ENCODE assay signal across 19 cellular contexts in the genomic region with DNA sequence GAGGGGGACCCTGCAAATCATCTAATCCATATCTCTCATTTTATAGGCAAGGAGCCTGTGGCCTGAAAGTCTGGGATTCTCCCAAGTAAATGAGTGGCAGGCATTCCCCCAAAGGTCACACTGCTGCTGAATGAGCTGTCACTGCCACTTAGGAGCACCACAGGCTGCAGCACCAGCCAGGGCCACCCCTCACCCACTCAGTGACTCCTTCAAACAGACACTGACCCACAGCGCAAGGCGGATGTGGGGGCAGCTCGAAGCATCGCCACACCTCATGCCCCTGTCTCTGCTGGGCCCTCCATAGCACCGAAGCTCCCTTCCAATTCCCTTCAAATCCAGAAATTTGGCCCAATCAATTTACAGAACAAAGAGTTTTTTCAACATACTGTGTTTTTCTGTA.
"Had no signal": no experiment of that assay in that cellular context is flagged by ENCODE, and none has a peak within 500 bp of the region (broad histone marks: within the 10 kb centered on the region; RNA-seq: fewer than 3 reads in every experiment).

No MANE protein-coding gene starts in this region.

- ATAC-seq: activated CD8-positive, alpha-beta T cell treated with anti-CD3 and anti-CD28 coated beads for 36 hours; activated T-helper 17 cell treated with anti-CD3 and anti-CD28 coated beads, Interleukin-2, amount 50 U/mL, for 72 hours; naive thymus-derived CD4-positive, alpha-beta T cell had no signal

- H3K27ac ChIP-seq: prostate gland had no signal

- DNase-seq: activated CD4-positive, alpha-beta T cell treated with anti-CD3 and anti-CD28 coated beads for 48 hours; activated CD4-positive, CD25-positive, alpha-beta regulatory T cell; activated CD8-positive, alpha-beta T cell treated with anti-CD3 and anti-CD28 coated beads for 36 hours; activated naive CD4-positive, alpha-beta T cell; activated naive CD8-positive, alpha-beta T cell treated with anti-CD3 and anti-CD28 coated beads, Interleukin-2, amount 10 ng/mL, durations not matched to agents 7 days and 5 days; activated T-cell treated with anti-CD3 and anti-CD28 coated beads, Interleukin-2, amount 50 U/mL, for 1 hour; brain microvascular endothelial cell; erythroblast; mesendoderm; naive thymus-derived CD4-positive, alpha-beta T cell; sigmoid colon; stimulated activated naive CD4-positive, alpha-beta T cell; T-helper 1 cell; T1000; tibial artery had no signal

- H3K4me3 Mint-ChIP-seq: activated CD8-positive, alpha-beta T cell treated with anti-CD3 and anti-CD28 coated beads for 36 hours; activated naive CD8-positive, alpha-beta T cell treated with anti-CD3 and anti-CD28 coated beads, Interleukin-2, amount 10 ng/mL, durations not matched to agents 7 days and 5 days; activated T-helper 17 cell treated with anti-CD3 and anti-CD28 coated beads, Interleukin-2, amount 50 U/mL, for 72 hours; central memory CD8-positive, alpha-beta T cell; naive thymus-derived CD4-positive, alpha-beta T cell had no signal

- H3K4me1 Mint-ChIP-seq: central memory CD8-positive, alpha-beta T cell had no signal

- H3K27ac Mint-ChIP-seq: activated CD8-positive, alpha-beta T cell treated with anti-CD3 and anti-CD28 coated beads for 36 hours; activated naive CD8-positive, alpha-beta T cell treated with anti-CD3 and anti-CD28 coated beads, Interleukin-2, amount 10 ng/mL, durations not matched to agents 7 days and 5 days; activated T-helper 17 cell treated with anti-CD3 and anti-CD28 coated beads, Interleukin-2, amount 50 U/mL, for 72 hours; naive thymus-derived CD4-positive, alpha-beta T cell had no signal

- H3K27me3 Mint-ChIP-seq: activated CD8-positive, alpha-beta T cell treated with anti-CD3 and anti-CD28 coated beads for 36 hours; activated naive CD8-positive, alpha-beta T cell treated with anti-CD3 and anti-CD28 coated beads, Interleukin-2, amount 10 ng/mL, durations not matched to agents 7 days and 5 days had no signal

- H3K36me3 ChIP-seq: brain microvascular endothelial cell, prostate gland, sigmoid colon, tibial artery had no signal

- H3K9me3 Mint-ChIP-seq: activated CD8-positive, alpha-beta T cell treated with anti-CD3 and anti-CD28 coated beads for 36 hours; activated naive CD8-positive, alpha-beta T cell treated with anti-CD3 and anti-CD28 coated beads, Interleukin-2, amount 10 ng/mL, durations not matched to agents 7 days and 5 days; activated T-helper 17 cell treated with anti-CD3 and anti-CD28 coated beads, Interleukin-2, amount 50 U/mL, for 72 hours; central memory CD8-positive, alpha-beta T cell had no signal

- H3K36me3 Mint-ChIP-seq: activated naive CD8-positive, alpha-beta T cell treated with anti-CD3 and anti-CD28 coated beads, Interleukin-2, amount 10 ng/mL, durations not matched to agents 7 days and 5 days had no signal

- H3K9me3 ChIP-seq: prostate gland, sigmoid colon, tibial artery had no signal

- H3K4me3 ChIP-seq: coronary artery, prostate gland, sigmoid colon, tibial artery had no signal

- H3K4me1 ChIP-seq: prostate gland had no signal

- H3K27me3 ChIP-seq: brain microvascular endothelial cell, sigmoid colon had no signal
